In the genomic region with DNA sequence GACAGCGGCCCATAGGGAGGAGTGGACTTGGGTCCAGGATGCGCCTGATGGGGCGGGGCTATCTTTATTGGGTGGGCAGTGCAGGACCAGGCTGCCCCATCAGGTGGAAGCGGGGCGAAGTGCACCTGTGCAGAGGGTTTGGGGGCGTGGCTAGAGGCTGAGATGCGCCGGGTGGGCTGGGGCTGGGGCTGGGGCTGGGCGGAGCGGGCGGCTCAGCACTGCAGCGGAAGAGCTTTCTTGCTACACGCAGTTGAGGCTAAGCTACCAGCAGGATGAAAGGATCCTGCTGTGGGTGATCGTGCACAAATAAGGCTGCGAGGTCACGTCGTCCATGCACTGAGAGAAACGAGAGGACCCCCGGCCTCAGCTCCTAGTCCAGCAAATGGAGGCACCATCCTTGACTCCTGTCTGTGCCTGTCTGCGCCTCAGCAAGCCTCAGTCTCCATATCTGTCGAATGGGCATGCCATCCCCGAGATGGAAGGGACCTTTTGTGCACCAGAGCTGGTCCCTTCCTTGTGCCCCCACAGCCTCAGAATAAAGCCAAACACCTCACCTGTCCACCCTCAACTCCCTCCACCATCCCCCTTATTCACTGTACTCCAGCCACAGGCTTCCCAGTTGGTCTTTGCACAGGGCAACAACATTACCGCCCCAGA, we compare ENCODE assay signal across 1 cellular context.
TF ChIP-seq lines count a peak whose summit lies in the region.

No MANE protein-coding gene starts in this region.

TF ChIP-seq in GM23338, 12 proteins besides CTCF, POLR2A, EP300 and RAD21:
- TF ChIP-seq CREB1 (CRISPR knock-in tag; IDR thresholded peaks at IDR 0.05; ENCODE audit: low read depth): no peak
- TF ChIP-seq, protein P1, sequence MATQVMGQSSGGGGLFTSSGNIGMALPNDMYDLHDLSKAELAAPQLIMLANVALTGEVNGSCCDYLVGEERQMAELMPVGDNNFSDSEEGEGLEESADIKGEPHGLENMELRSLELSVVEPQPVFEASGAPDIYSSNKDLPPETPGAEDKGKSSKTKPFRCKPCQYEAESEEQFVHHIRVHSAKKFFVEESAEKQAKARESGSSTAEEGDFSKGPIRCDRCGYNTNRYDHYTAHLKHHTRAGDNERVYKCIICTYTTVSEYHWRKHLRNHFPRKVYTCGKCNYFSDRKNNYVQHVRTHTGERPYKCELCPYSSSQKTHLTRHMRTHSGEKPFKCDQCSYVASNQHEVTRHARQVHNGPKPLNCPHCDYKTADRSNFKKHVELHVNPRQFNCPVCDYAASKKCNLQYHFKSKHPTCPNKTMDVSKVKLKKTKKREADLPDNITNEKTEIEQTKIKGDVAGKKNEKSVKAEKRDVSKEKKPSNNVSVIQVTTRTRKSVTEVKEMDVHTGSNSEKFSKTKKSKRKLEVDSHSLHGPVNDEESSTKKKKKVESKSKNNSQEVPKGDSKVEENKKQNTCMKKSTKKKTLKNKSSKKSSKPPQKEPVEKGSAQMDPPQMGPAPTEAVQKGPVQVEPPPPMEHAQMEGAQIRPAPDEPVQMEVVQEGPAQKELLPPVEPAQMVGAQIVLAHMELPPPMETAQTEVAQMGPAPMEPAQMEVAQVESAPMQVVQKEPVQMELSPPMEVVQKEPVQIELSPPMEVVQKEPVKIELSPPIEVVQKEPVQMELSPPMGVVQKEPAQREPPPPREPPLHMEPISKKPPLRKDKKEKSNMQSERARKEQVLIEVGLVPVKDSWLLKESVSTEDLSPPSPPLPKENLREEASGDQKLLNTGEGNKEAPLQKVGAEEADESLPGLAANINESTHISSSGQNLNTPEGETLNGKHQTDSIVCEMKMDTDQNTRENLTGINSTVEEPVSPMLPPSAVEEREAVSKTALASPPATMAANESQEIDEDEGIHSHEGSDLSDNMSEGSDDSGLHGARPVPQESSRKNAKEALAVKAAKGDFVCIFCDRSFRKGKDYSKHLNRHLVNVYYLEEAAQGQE (IDR thresholded peaks at IDR 0.05; ENCODE audit: unreplicated experiment): no peak
- TF ChIP-seq NANOG (IDR thresholded peaks at IDR 0.05; ENCODE audit: borderline replicate concordance): no peak
- no peak for TF ChIP-seq ZNF114 (CRISPR knock-in tag; IDR thresholded peaks at IDR 0.05)
- no peak for TF ChIP-seq JUNB (IDR thresholded peaks at IDR 0.05; ENCODE audit: unreplicated experiment)
- no peak for TF ChIP-seq STAT1 (IDR thresholded peaks at IDR 0.05; ENCODE audit: unreplicated experiment)
- no peak for TF ChIP-seq EZH2phosphoT487 (IDR thresholded peaks at IDR 0.05; ENCODE audit: unreplicated experiment)
- TF ChIP-seq POLR2AphosphoS5 (IDR thresholded peaks at IDR 0.05; ENCODE audit: low read depth): no peak
- TF ChIP-seq, protein P2, sequence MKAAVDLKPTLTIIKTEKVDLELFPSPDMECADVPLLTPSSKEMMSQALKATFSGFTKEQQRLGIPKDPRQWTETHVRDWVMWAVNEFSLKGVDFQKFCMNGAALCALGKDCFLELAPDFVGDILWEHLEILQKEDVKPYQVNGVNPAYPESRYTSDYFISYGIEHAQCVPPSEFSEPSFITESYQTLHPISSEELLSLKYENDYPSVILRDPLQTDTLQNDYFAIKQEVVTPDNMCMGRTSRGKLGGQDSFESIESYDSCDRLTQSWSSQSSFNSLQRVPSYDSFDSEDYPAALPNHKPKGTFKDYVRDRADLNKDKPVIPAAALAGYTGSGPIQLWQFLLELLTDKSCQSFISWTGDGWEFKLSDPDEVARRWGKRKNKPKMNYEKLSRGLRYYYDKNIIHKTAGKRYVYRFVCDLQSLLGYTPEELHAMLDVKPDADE (IDR thresholded peaks at IDR 0.05): no peak
- no peak for TF ChIP-seq ZNF462 (CRISPR knock-in tag; IDR thresholded peaks at IDR 0.05)
- no peak for TF ChIP-seq EZH2 (IDR thresholded peaks at IDR 0.05; ENCODE audit: low read depth, unreplicated experiment)
- no peak for TF ChIP-seq ZNF331 (CRISPR knock-in tag; IDR thresholded peaks at IDR 0.05; ENCODE audit: low read depth)
